1 cellular context compared by ENCODE assay signal in the genomic region with DNA sequence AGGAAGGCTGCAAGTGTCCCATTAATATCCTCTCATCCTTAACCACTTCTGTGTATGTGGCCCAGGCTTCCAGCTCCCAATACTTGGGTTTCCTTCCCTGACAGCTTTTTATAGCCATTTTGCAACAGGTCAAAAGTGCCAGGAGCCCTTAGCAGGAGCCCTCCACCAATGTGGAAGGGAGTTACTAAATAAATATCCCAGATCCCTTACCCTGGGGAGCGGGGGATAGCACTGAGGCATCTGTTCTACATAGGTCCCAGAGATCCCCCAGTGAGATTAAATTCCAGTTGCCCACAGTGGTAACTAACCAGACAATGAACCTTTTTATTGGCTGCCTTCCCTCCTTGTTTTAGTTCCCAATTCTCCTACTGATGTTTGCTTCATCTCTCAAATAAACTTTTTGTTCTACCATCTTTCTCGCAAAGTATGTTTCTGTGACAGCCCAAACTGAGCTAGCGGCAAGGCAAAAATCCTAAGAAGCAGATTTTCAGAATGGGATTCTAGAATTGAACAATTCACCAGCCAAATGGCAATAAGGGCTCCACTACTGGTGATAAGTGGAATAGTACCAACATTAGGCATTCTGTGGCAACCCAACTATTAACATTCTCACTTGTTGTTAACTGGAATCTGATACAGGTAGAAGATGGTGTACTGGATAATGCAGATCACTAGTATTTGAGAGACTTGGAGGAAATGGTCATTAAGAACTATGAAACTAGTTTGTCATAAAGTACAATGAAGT.
TF ChIP-seq lines count a peak whose summit lies in the region.

No MANE protein-coding gene starts in this region.

TF ChIP-seq in HCT116, 20 proteins besides CTCF, POLR2A, EP300 and RAD21:
- TF ChIP-seq JUND (IDR thresholded peaks at IDR 0.05) (no peak), FOSL1 (IDR thresholded peaks at IDR 0.05; ENCODE audit: low read depth) (no peak)
